Comparison of ENCODE assay signal across 26 cellular contexts in genomic region chr15:92984161-92984560, GRCh38.
DNase-seq lines count a peak whose midpoint lies in the region; ATAC-seq lines count a peak whose summit lies in the region.
"Had no signal": no experiment of that assay in that cellular context is flagged by ENCODE, and none has a peak within 500 bp of the region (broad histone marks: within the 10 kb centered on the region; RNA-seq: fewer than 3 reads in every experiment).

No MANE protein-coding gene starts in this region.

- peak overlapping the region; percentile 83 for H3K27ac ChIP-seq in temporal lobe (ENCODE audit: low read depth, low read length)
- H3K27ac ChIP-seq: KMS-11, right atrium auricular region, suprapubic skin, WERI-Rb-1 had no signal

- intact Hi-C loops in dendritic cell treated with granulocyte-macrophage colony-stimulating factor and Interleukin-4, amounts not matched to agents 40 ng/mL and 50 ng/mL, for 4 days (cut with micrococcal nuclease) = loop anchor here (5.0 kb wide), 1 partner anchor 42 kb away; no protein-coding TSS in a partner anchor

- DNase-seq in activated naive CD8-positive, alpha-beta T cell treated with anti-CD3 and anti-CD28 coated beads for 36 hours = no peak
- DNase-seq in naive thymus-derived CD8-positive, alpha-beta T cell = no peak
- no peak for DNase-seq in ureter (ENCODE audit: low spot score)
- no peak for DNase-seq in GM03348 (ENCODE audit: low spot score)
- DNase-seq: activated CD8-positive, alpha-beta T cell treated with anti-CD3 and anti-CD28 coated beads for 36 hours; C1 segment of cervical spinal cord; cerebellar nuclear complex; DMS153; kidney; NCI-H1105; NCI-H2171; NCI-H69; OCI-M1; SIG-M5; stimulated activated CD4-positive, alpha-beta T cell treated with anti-CD3 and anti-CD28 coated beads, Interleukin-12 subunit alpha, Interleukin-12 subunit beta, amount 100 ng/mL, for 4 hours; stimulated activated CD8-positive, alpha-beta memory T cell treated with anti-CD3 and anti-CD28 coated beads, Interleukin-4, amount 100 ng/mL, for 48 hours; T-helper 2 cell; WERI-Rb-1 had no signal

- H3K4me1 Mint-ChIP-seq in activated naive CD8-positive, alpha-beta T cell (ENCODE audit: low read depth) = peaks cover 11% of the 10 kb centered on the region
- H3K4me1 Mint-ChIP-seq in activated naive CD8-positive, alpha-beta T cell treated with anti-CD3 and anti-CD28 coated beads for 36 hours = peaks cover 10% of the 10 kb centered on the region
- H3K4me1 Mint-ChIP-seq in dendritic cell treated with granulocyte-macrophage colony-stimulating factor and Interleukin-4, amounts not matched to agents 40 ng/mL and 50 ng/mL, for 4 days (ENCODE audit: low read depth) = peaks cover 6% of the 10 kb centered on the region
- H3K4me1 Mint-ChIP-seq in naive thymus-derived CD8-positive, alpha-beta T cell = peaks cover 5 to 14% (median 6%) of the 10 kb centered on the region in 4 donors

- POLR2A ChIA-PET in naive thymus-derived CD8-positive, alpha-beta T cell (lab: Charles Lee) = interaction anchor here (0.6 kb wide), 1 partner anchor 185 kb away, joined by 4 read pairs; no protein-coding TSS in a partner anchor

- H3K4me3 Mint-ChIP-seq in activated naive CD8-positive, alpha-beta T cell = no peak overlapping the region
- no peak overlapping the region for H3K4me3 Mint-ChIP-seq in activated naive CD8-positive, alpha-beta T cell treated with anti-CD3 and anti-CD28 coated beads for 36 hours
- no peak overlapping the region for H3K4me3 Mint-ChIP-seq in dendritic cell treated with granulocyte-macrophage colony-stimulating factor and Interleukin-4, amounts not matched to agents 40 ng/mL and 50 ng/mL, for 4 days
- no peak overlapping the region for H3K4me3 Mint-ChIP-seq in naive thymus-derived CD8-positive, alpha-beta T cell
- H3K4me3 Mint-ChIP-seq: activated CD8-positive, alpha-beta T cell treated with anti-CD3 and anti-CD28 coated beads for 36 hours; activated T-helper 1 cell treated with anti-CD3 and anti-CD28 coated beads, Interleukin-12 subunit alpha, Interleukin-12 subunit beta, Interleukin-2, Interleukin-4 antibody, amounts not matched to agents 30 ng/mL and 10 ng/mL and 1 ng/mL, durations not matched to agents 14 hours and 24 hours and 36 hours had no signal

- H3K27me3 Mint-ChIP-seq in activated naive CD8-positive, alpha-beta T cell = no peaks in the 10 kb centered on the region
- no peaks in the 10 kb centered on the region for H3K27me3 Mint-ChIP-seq in activated naive CD8-positive, alpha-beta T cell treated with anti-CD3 and anti-CD28 coated beads for 36 hours
- H3K27me3 Mint-ChIP-seq in dendritic cell treated with granulocyte-macrophage colony-stimulating factor and Interleukin-4, amounts not matched to agents 40 ng/mL and 50 ng/mL, for 4 days = no peaks in the 10 kb centered on the region
- no peaks in the 10 kb centered on the region for H3K27me3 Mint-ChIP-seq in naive thymus-derived CD8-positive, alpha-beta T cell
- H3K27me3 Mint-ChIP-seq: activated CD8-positive, alpha-beta T cell treated with anti-CD3 and anti-CD28 coated beads for 36 hours had no signal

- no peak for ATAC-seq in naive thymus-derived CD8-positive, alpha-beta T cell
- no peak for ATAC-seq in HG03108 (IDR thresholded peaks at IDR 0.05; ENCODE audit: unreplicated experiment)
- ATAC-seq: activated CD8-positive, alpha-beta T cell treated with anti-CD3 and anti-CD28 coated beads for 36 hours had no signal

- H3K27ac Mint-ChIP-seq in activated naive CD8-positive, alpha-beta T cell = peak overlapping the region; percentile 82
- H3K27ac Mint-ChIP-seq in activated naive CD8-positive, alpha-beta T cell treated with anti-CD3 and anti-CD28 coated beads for 36 hours = no peak overlapping the region
- peak overlapping the region; percentile 0 for H3K27ac Mint-ChIP-seq in dendritic cell treated with granulocyte-macrophage colony-stimulating factor and Interleukin-4, amounts not matched to agents 40 ng/mL and 50 ng/mL, for 4 days
- H3K27ac Mint-ChIP-seq in naive thymus-derived CD8-positive, alpha-beta T cell = peak overlapping the region in 7 of 10 donors; percentile 0 to 55 (median 46)
- H3K27ac Mint-ChIP-seq: activated CD8-positive, alpha-beta T cell treated with anti-CD3 and anti-CD28 coated beads for 36 hours; activated T-helper 1 cell treated with anti-CD3 and anti-CD28 coated beads, Interleukin-12 subunit alpha, Interleukin-12 subunit beta, Interleukin-2, Interleukin-4 antibody, amounts not matched to agents 30 ng/mL and 10 ng/mL and 1 ng/mL, durations not matched to agents 14 hours and 24 hours and 36 hours had no signal

- H3K9me3 Mint-ChIP-seq in activated naive CD8-positive, alpha-beta T cell (ENCODE audit: low read depth) = no peaks in the 10 kb centered on the region
- no peaks in the 10 kb centered on the region for H3K9me3 Mint-ChIP-seq in activated naive CD8-positive, alpha-beta T cell treated with anti-CD3 and anti-CD28 coated beads for 36 hours
- H3K9me3 Mint-ChIP-seq in dendritic cell treated with granulocyte-macrophage colony-stimulating factor and Interleukin-4, amounts not matched to agents 40 ng/mL and 50 ng/mL, for 4 days = no peaks in the 10 kb centered on the region
- no peaks in the 10 kb centered on the region for H3K9me3 Mint-ChIP-seq in naive thymus-derived CD8-positive, alpha-beta T cell
- H3K9me3 Mint-ChIP-seq: activated CD8-positive, alpha-beta T cell treated with anti-CD3 and anti-CD28 coated beads for 36 hours; activated T-helper 1 cell treated with anti-CD3 and anti-CD28 coated beads, Interleukin-12 subunit alpha, Interleukin-12 subunit beta, Interleukin-2, Interleukin-4 antibody, amounts not matched to agents 30 ng/mL and 10 ng/mL and 1 ng/mL, durations not matched to agents 14 hours and 24 hours and 36 hours had no signal

- H3K36me3 Mint-ChIP-seq in activated naive CD8-positive, alpha-beta T cell = peaks cover 5% of the 10 kb centered on the region
- H3K36me3 Mint-ChIP-seq in activated naive CD8-positive, alpha-beta T cell treated with anti-CD3 and anti-CD28 coated beads for 36 hours = peaks cover 26% of the 10 kb centered on the region
- peaks cover 51% of the 10 kb centered on the region for H3K36me3 Mint-ChIP-seq in dendritic cell treated with granulocyte-macrophage colony-stimulating factor and Interleukin-4, amounts not matched to agents 40 ng/mL and 50 ng/mL, for 4 days (ENCODE audit: low read depth)
- peaks cover under 1 to 60% (median 18%) of the 10 kb centered on the region in 3 donors for H3K36me3 Mint-ChIP-seq in naive thymus-derived CD8-positive, alpha-beta T cell
